In genomic region chr11:113395782-113396336, GRCh38 we compare ENCODE assay signal across 19 cellular contexts. TPM values are rescaled to one million over a fixed set of nuclear protein-coding genes. Genes with fewer than 3 reads are reported as not detected.
DNase-seq lines count a peak whose midpoint lies in the region; ATAC-seq and TF ChIP-seq lines count a peak whose summit lies in the region.
"Had no signal": no experiment of that assay in that cellular context is flagged by ENCODE, and none has a peak within 500 bp of the region (broad histone marks: within the 10 kb centered on the region; RNA-seq: fewer than 3 reads in every experiment).

No MANE protein-coding gene starts in this region.

- peaks cover 0 to 11% (median 0%) of the 10 kb centered on the region in 3 donors for H3K27me3 ChIP-seq in stomach
- H3K27me3 ChIP-seq: BE2C had no signal

- H3K4me1 Mint-ChIP-seq in natural killer cell treated with Interleukin-12 subunit alpha and Interleukin-12 subunit beta and Interleukin-15 and Interleukin-18, amount 100 ng/mL, for 72 hours (ENCODE audit: low read depth in 2 of 2): no peaks in the 10 kb centered on the region
- H3K4me1 Mint-ChIP-seq in natural killer cell (no peaks in the 10 kb centered on the region), osteocyte (ENCODE audit: unreplicated experiment) (no peaks in the 10 kb centered on the region)
- H3K4me1 Mint-ChIP-seq: CD4-positive, CD25-positive, alpha-beta regulatory T cell had no signal

- no peak for ATAC-seq in natural killer cell treated with Interleukin-12 subunit alpha and Interleukin-12 subunit beta and Interleukin-15 and Interleukin-18, amount 100 ng/mL, for 72 hours
- ATAC-seq in natural killer cell (no peak), HG03039 (IDR thresholded peaks at IDR 0.05; ENCODE audit: unreplicated experiment) (no peak)
- ATAC-seq: CD8-positive, alpha-beta T cell had no signal

- H3K4me3 ChIP-seq in coronary artery: no peak overlapping the region
- H3K4me3 ChIP-seq in stomach: no peak overlapping the region
- H3K4me3 ChIP-seq: HAP-1 had no signal

- H3K9me3 ChIP-seq in stomach: no peaks in the 10 kb centered on the region
- H3K9me3 ChIP-seq: BE2C, Caco-2, HAP-1 had no signal

- TF ChIP-seq POLR2A in stomach (IDR thresholded peaks at IDR 0.05): no peak

- TF ChIP-seq CTCF in natural killer cell (IDR thresholded peaks at IDR 0.05) (no peak), coronary artery (IDR thresholded peaks at IDR 0.05) (no peak), osteocyte (IDR thresholded peaks at IDR 0.05) (no peak), stomach (IDR thresholded peaks at IDR 0.05) (no peak)

- WGBS in stomach, 5 donors: 90 to 95% (median 92%) methylated on average over 8 to 9 of the region's 9 CpGs

- H3K4me1 ChIP-seq in stomach: no peaks in the 10 kb centered on the region
- H3K4me1 ChIP-seq: BE2C, Caco-2, HAP-1 had no signal

- H3K36me3 Mint-ChIP-seq in natural killer cell treated with Interleukin-12 subunit alpha and Interleukin-12 subunit beta and Interleukin-15 and Interleukin-18, amount 100 ng/mL, for 72 hours: no peaks in the 10 kb centered on the region
- H3K36me3 Mint-ChIP-seq in natural killer cell (no peaks in the 10 kb centered on the region), osteocyte (ENCODE audit: unreplicated experiment) (no peaks in the 10 kb centered on the region)
- H3K36me3 Mint-ChIP-seq: CD4-positive, CD25-positive, alpha-beta regulatory T cell; CD8-positive, alpha-beta T cell had no signal

- H3K36me3 ChIP-seq in stomach: no peaks in the 10 kb centered on the region
- H3K36me3 ChIP-seq: BE2C, HAP-1 had no signal

- DNase-seq in natural killer cell treated with Interleukin-12 subunit alpha and Interleukin-12 subunit beta and Interleukin-15 and Interleukin-18, amount 100 ng/mL, for 72 hours (ENCODE audit: low spot score): peak; percentile 34
- DNase-seq in natural killer cell: no peak
- peak; percentile 53 for DNase-seq in coronary artery (ENCODE audit: low spot score)
- DNase-seq in osteocyte (ENCODE audit: extremely low spot score, unreplicated experiment): peak; percentile 74
- no peak for DNase-seq in NCI-H1436 (lab: John Stamatoyannopoulos, UW)
- DNase-seq in stomach: no peak
- DNase-seq: AML-193; BE2C; Caco-2; CD4-positive, CD25-positive, alpha-beta regulatory T cell; CD8-positive, alpha-beta T cell; DMS153; DND-41; GOT3; HFFc6 had no signal

- no peak for TF ChIP-seq EP300 in stomach (IDR thresholded peaks at IDR 0.05)

- no peaks in the 10 kb centered on the region for H3K9me3 Mint-ChIP-seq in natural killer cell treated with Interleukin-12 subunit alpha and Interleukin-12 subunit beta and Interleukin-15 and Interleukin-18, amount 100 ng/mL, for 72 hours
- H3K9me3 Mint-ChIP-seq in natural killer cell (no peaks in the 10 kb centered on the region), osteocyte (ENCODE audit: unreplicated experiment) (no peaks in the 10 kb centered on the region)
- H3K9me3 Mint-ChIP-seq: CD8-positive, alpha-beta T cell; HFFc6 had no signal

- H3K27ac Mint-ChIP-seq in natural killer cell treated with Interleukin-12 subunit alpha and Interleukin-12 subunit beta and Interleukin-15 and Interleukin-18, amount 100 ng/mL, for 72 hours: no peak overlapping the region
- H3K27ac Mint-ChIP-seq in natural killer cell (no peak overlapping the region), osteocyte (ENCODE audit: unreplicated experiment) (no peak overlapping the region)
- H3K27ac Mint-ChIP-seq: CD4-positive, CD25-positive, alpha-beta regulatory T cell; CD8-positive, alpha-beta T cell; HFFc6 had no signal

- H3K27ac ChIP-seq in coronary artery (no peak overlapping the region), stomach (no peak overlapping the region)
- H3K27ac ChIP-seq: 22Rv1, C4-2B had no signal

- peaks cover 0 to 2% of the 10 kb centered on the region in 2 donors for H3K27me3 Mint-ChIP-seq in natural killer cell treated with Interleukin-12 subunit alpha and Interleukin-12 subunit beta and Interleukin-15 and Interleukin-18, amount 100 ng/mL, for 72 hours
- no peaks in the 10 kb centered on the region for H3K27me3 Mint-ChIP-seq in natural killer cell (ENCODE audit: low read depth in 2 of 2)
- H3K27me3 Mint-ChIP-seq in osteocyte (ENCODE audit: unreplicated experiment): peaks cover 5% of the 10 kb centered on the region

- H3K4me3 Mint-ChIP-seq in natural killer cell treated with Interleukin-12 subunit alpha and Interleukin-12 subunit beta and Interleukin-15 and Interleukin-18, amount 100 ng/mL, for 72 hours: no peak overlapping the region
- H3K4me3 Mint-ChIP-seq in natural killer cell: no peak overlapping the region
- H3K4me3 Mint-ChIP-seq in osteocyte (ENCODE audit: unreplicated experiment): no peak overlapping the region
- H3K4me3 Mint-ChIP-seq: CD4-positive, CD25-positive, alpha-beta regulatory T cell; CD8-positive, alpha-beta T cell; HFFc6 had no signal

- intact Hi-C loops in natural killer cell (cut with micrococcal nuclease) (no loop called here), stomach (cut with DNase I; ENCODE audit: low total_unique reads) (no loop called here)

RNA-seq across cellular contexts. Expression of gene ANKK1, which starts 8.3 kb away (rescaled TPM):
- total RNA-seq in natural killer cell treated with Interleukin-12 subunit alpha and Interleukin-12 subunit beta and Interleukin-15 and Interleukin-18, amount 100 ng/mL, for 72 hours: under 1 TPM in 1 of 2 donors, not detected in 1; 0.19 TPM
- under 1 TPM; 0.40 to 0.93 (median 0.73) TPM for total RNA-seq in natural killer cell
- total RNA-seq in osteocyte: not detected in 2 replicates
- not detected for total RNA-seq in stomach
- polyA plus RNA-seq in stomach: under 1 TPM in 1 of 3 donors, not detected in 2; 0.73 TPM
- total RNA-seq: HFFc6 had no signal

Comparison
In these comparisons a context has a peak if more than half of its experiments do, and no peak if none do; other contexts are left out.
1. DNase-seq: peak in natural killer cell treated with Interleukin-12 subunit alpha and Interleukin-12 subunit beta and Interleukin-15 and Interleukin-18, amount 100 ng/mL, for 72 hours (single experiment), coronary artery (single experiment) and osteocyte (single experiment); none in natural killer cell (single experiment), NCI-H1436 (single experiment) and stomach (single experiment).